7 cellular contexts compared by ENCODE assay signal in genomic region chr6:15248451-15249370, GRCh38. TPM values are rescaled to one million over a fixed set of nuclear protein-coding genes. Genes with fewer than 3 reads are reported as not detected.
DNase-seq lines count a peak whose midpoint lies in the region; ATAC-seq, FAIRE-seq and TF ChIP-seq lines count a peak whose summit lies in the region.

No MANE protein-coding gene starts in this region.

- peak overlapping the region; percentile 89 for H3K4me2 ChIP-seq in smooth muscle cell

- TF ChIP-seq CTCF in activated B cell treated with CpG ODN at 0.5 μM for 24 hours (IDR thresholded peaks at IDR 0.05) (no peak), bronchial epithelial cell (IDR thresholded peaks at IDR 0.05; ENCODE audit: insufficient read depth, low read length, severe bottlenecking) (peak; percentile 55), smooth muscle cell (IDR thresholded peaks at IDR 0.05; ENCODE audit: borderline replicate concordance, insufficient read depth, poor library complexity, severe bottlenecking) (no peak)

- intact Hi-C loops in activated B cell treated with CpG ODN at 0.5 μM for 24 hours (cut with micrococcal nuclease), result loop anchor here (2.0 to 10.0 kb wide), 14 partner anchors 214 to 1631 kb away; partner anchors contain the start of genes MCUR1, NOL7 and RANBP9

- POLR2A ChIA-PET in activated B cell treated with CpG ODN at 0.5 μM for 24 hours (lab: Charles Lee), result interaction anchor here (0.6 to 4.0 kb wide), 19 partner anchors 20 to 1140 kb away, joined by 3 to 21 read pairs (median 5); no protein-coding TSS in a partner anchor

- ATAC-seq in GM18867 (IDR thresholded peaks at IDR 0.05; ENCODE audit: unreplicated experiment) (peak; percentile 35), HG03108 (IDR thresholded peaks at IDR 0.05; ENCODE audit: unreplicated experiment) (peak; percentile 35), activated B cell treated with CpG ODN at 0.5 μM for 24 hours (ENCODE audit: low read depth) (peak; percentile 45)

- WGBS in smooth muscle cell (ENCODE audit: low lambda C conversion rate), result 4% methylated on average over 32 of the region's 83 CpGs

- CTCF ChIA-PET in activated B cell treated with CpG ODN at 0.5 μM for 24 hours (lab: Charles Lee), result interaction anchor here (1.8 kb wide), 2 partner anchors 142 to 192 kb away, joined by 5 to 6 read pairs; no protein-coding TSS in a partner anchor

- H3K4me1 Mint-ChIP-seq in activated B cell treated with CpG ODN at 0.5 μM for 24 hours, result peaks cover 63% of the 10 kb centered on the region

- H3K27ac Mint-ChIP-seq in activated B cell treated with CpG ODN at 0.5 μM for 24 hours, result peak overlapping the region; percentile 99

- peak overlapping the region; percentile 71 for H3K27ac ChIP-seq in smooth muscle cell (ENCODE audit: low read depth)

- peak overlapping the region; percentile 95 for H3K4me3 ChIP-seq in bronchial epithelial cell (ENCODE audit: low read depth, low read length)
- peak overlapping the region; percentile 87 for H3K4me3 ChIP-seq in smooth muscle cell

- no peaks in the 10 kb centered on the region for H3K27me3 ChIP-seq in bronchial epithelial cell (ENCODE audit: control insufficient read depth, insufficient read depth, low read length)
- H3K27me3 ChIP-seq in smooth muscle cell (ENCODE audit: low read depth), result no peaks in the 10 kb centered on the region

- no peaks in the 10 kb centered on the region for H3K27me3 Mint-ChIP-seq in activated B cell treated with CpG ODN at 0.5 μM for 24 hours

- H3K9me3 Mint-ChIP-seq in activated B cell treated with CpG ODN at 0.5 μM for 24 hours, result no peaks in the 10 kb centered on the region

- no peaks in the 10 kb centered on the region for H3K9me3 ChIP-seq in smooth muscle cell (replicated peaks; ENCODE audit: low read depth)

- DNase-seq in NCI-H2227 (lab: John Stamatoyannopoulos, UW; ENCODE audit: unreplicated experiment), result peak; percentile 99
- DNase-seq in activated B cell treated with CpG ODN at 0.5 μM for 24 hours, result peak; percentile 85
- DNase-seq in bronchial epithelial cell (ENCODE audit: low read depth), result peak; percentile 80
- peak; percentile 95 for DNase-seq in inferior parietal cortex (ENCODE audit: extremely low spot score)
- peak; percentile 74 for DNase-seq in smooth muscle cell (lab: John Stamatoyannopoulos, UW; ENCODE audit: unreplicated experiment)

- peaks cover 30% of the 10 kb centered on the region for H3F3A ChIP-seq in smooth muscle cell (ENCODE audit: low read depth)

- H3K9ac ChIP-seq in smooth muscle cell (ENCODE audit: low read depth), result peak overlapping the region; percentile 73

- H3K79me2 ChIP-seq in smooth muscle cell (ENCODE audit: low read depth), result peaks cover 31% of the 10 kb centered on the region

- peaks cover 26% of the 10 kb centered on the region for H3K36me3 Mint-ChIP-seq in activated B cell treated with CpG ODN at 0.5 μM for 24 hours (ENCODE audit: low read depth)

- FAIRE-seq in bronchial epithelial cell (lab: Jason Lieb, UNC), result no peak

- peak overlapping the region; percentile 94 for H3K4me3 Mint-ChIP-seq in activated B cell treated with CpG ODN at 0.5 μM for 24 hours

- H3K4me1 ChIP-seq in smooth muscle cell (ENCODE audit: low read depth), result peaks cover 9% of the 10 kb centered on the region

- H3K36me3 ChIP-seq in bronchial epithelial cell (ENCODE audit: control insufficient read depth, insufficient read depth, low read length), result no peaks in the 10 kb centered on the region
- H3K36me3 ChIP-seq in smooth muscle cell (ENCODE audit: low read depth), result no peaks in the 10 kb centered on the region

- H2AFZ ChIP-seq in smooth muscle cell (ENCODE audit: low read depth), result peak overlapping the region; percentile 73

- H4K20me1 ChIP-seq in smooth muscle cell (ENCODE audit: low read depth), result peaks cover 65% of the 10 kb centered on the region

RNA-seq across cellular contexts. Expression of gene JARID2, which starts 2.8 kb away (rescaled TPM):
- 27.0 and 28.5 TPM in 2 replicates for total RNA-seq in activated B cell treated with CpG ODN at 0.5 μM for 24 hours
- total RNA-seq in bronchial epithelial cell, result 29.2 and 40.5 TPM in 2 replicates
- total RNA-seq in smooth muscle cell, result 10.2 TPM in 2 replicates
- polyA plus RNA-seq in smooth muscle cell, result 5.2 and 8.5 TPM in 2 replicates

Comparison
In these comparisons a context has a peak if more than half of its experiments do, and no peak if none do; other contexts are left out.
1. Peak in every context shown above with its lines: DNase-seq, ATAC-seq, H3K4me3 ChIP-seq and H3K27ac ChIP-seq.